43 cellular contexts compared by ENCODE assay signal in genomic region chr11:20634781-20635180, GRCh38. TPM values are rescaled to one million over a fixed set of nuclear protein-coding genes. Genes with fewer than 3 reads are reported as not detected.
"Had no signal": no experiment of that assay in that cellular context is flagged by ENCODE, and none has a peak within 500 bp of the region (broad histone marks: within the 10 kb centered on the region; RNA-seq: fewer than 3 reads in every experiment).

No MANE protein-coding gene starts in this region.

- H3K9me3 Mint-ChIP-seq: activated naive CD4-positive, alpha-beta T cell treated with anti-CD3 and anti-CD28 coated beads, Interleukin-2, amount 10 ng/mL, durations not matched to agents 7 days and 5 days; activated naive CD4-positive, alpha-beta T cell treated with anti-CD3 and anti-CD28 coated beads, Interleukin-2, amount 50 U/mL, for 24 hours; activated naive CD4-positive, alpha-beta T cell treated with anti-CD3 and anti-CD28 coated beads, Interleukin-2, amount 50 U/mL, for 72 hours; activated naive CD8-positive, alpha-beta T cell treated with anti-CD3 and anti-CD28 coated beads for 36 hours; activated naive CD8-positive, alpha-beta T cell treated with anti-CD3 and anti-CD28 coated beads, Interleukin-2, amount 10 ng/mL, durations not matched to agents 7 days and 5 days; activated naive CD8-positive, alpha-beta T cell treated with anti-CD3 and anti-CD28 coated beads, Interleukin-2, amount 50 U/mL, for 24 hours; activated T-cell treated with anti-CD3 and anti-CD28 coated beads, Interleukin-2, amount 50 U/mL, for 24 hours; activated T-cell treated with anti-CD3 and anti-CD28 coated beads, Interleukin-2, amount 50 U/mL, for 4 hours; activated T-helper 1 cell treated with anti-CD3 and anti-CD28 coated beads, Interleukin-12 subunit alpha, Interleukin-12 subunit beta, Interleukin-2, Interleukin-4 antibody, amounts not matched to agents 30 ng/mL and 10 ng/mL and 1 ng/mL, durations not matched to agents 14 hours and 24 hours and 36 hours; activated T-helper 17 cell treated with anti-CD3 and anti-CD28 coated beads, Interleukin-2, amount 50 U/mL, for 72 hours; activated T-helper 2 cell treated with anti-CD3 and anti-CD28 coated beads, Interferon-gamma antibody, Interleukin-2, Interleukin-4, amounts not matched to agents 10 μg/mL and 5 μg/mL and 100 μg/mL, durations not matched to agents 14 hours and 24 hours and 36 hours; brain; central memory CD8-positive, alpha-beta T cell had no signal

- H3K4me3 Mint-ChIP-seq: activated naive CD4-positive, alpha-beta T cell treated with anti-CD3 and anti-CD28 coated beads for 36 hours; activated naive CD4-positive, alpha-beta T cell treated with anti-CD3 and anti-CD28 coated beads, Interleukin-2, amount 10 ng/mL, durations not matched to agents 7 days and 5 days; activated naive CD4-positive, alpha-beta T cell treated with anti-CD3 and anti-CD28 coated beads, Interleukin-2, amount 50 U/mL, for 24 hours; activated naive CD8-positive, alpha-beta T cell; activated naive CD8-positive, alpha-beta T cell treated with anti-CD3 and anti-CD28 coated beads for 36 hours; activated naive CD8-positive, alpha-beta T cell treated with anti-CD3 and anti-CD28 coated beads, Interleukin-2, amount 10 ng/mL, durations not matched to agents 7 days and 5 days; activated naive CD8-positive, alpha-beta T cell treated with anti-CD3 and anti-CD28 coated beads, Interleukin-2, amount 50 U/mL, for 24 hours; activated T-cell treated with anti-CD3 and anti-CD28 coated beads, Interleukin-2, amount 50 U/mL, for 24 hours; activated T-cell treated with anti-CD3 and anti-CD28 coated beads, Interleukin-2, amount 50 U/mL, for 4 hours; activated T-cell treated with anti-CD3 and anti-CD28 coated beads, Interleukin-2, amount 50 U/mL, for 72 hours; activated T-helper 1 cell treated with anti-CD3 and anti-CD28 coated beads, Interleukin-12 subunit alpha, Interleukin-12 subunit beta, Interleukin-2, Interleukin-4 antibody, amounts not matched to agents 30 ng/mL and 10 ng/mL and 1 ng/mL, durations not matched to agents 14 hours and 24 hours and 36 hours; activated T-helper 17 cell treated with anti-CD3 and anti-CD28 coated beads, Interleukin-2, amount 50 U/mL, for 72 hours; brain; central memory CD8-positive, alpha-beta T cell had no signal

- H3K36me3 ChIP-seq: adrenal gland, ascending aorta, brain microvascular endothelial cell, breast epithelium, cardiac muscle cell had no signal

- H3K36me3 Mint-ChIP-seq: activated naive CD4-positive, alpha-beta T cell treated with anti-CD3 and anti-CD28 coated beads, Interleukin-2, amount 10 ng/mL, durations not matched to agents 7 days and 5 days; activated naive CD4-positive, alpha-beta T cell treated with anti-CD3 and anti-CD28 coated beads, Interleukin-2, amount 50 U/mL, for 24 hours; activated naive CD4-positive, alpha-beta T cell treated with anti-CD3 and anti-CD28 coated beads, Interleukin-2, amount 50 U/mL, for 72 hours; activated naive CD8-positive, alpha-beta T cell; activated naive CD8-positive, alpha-beta T cell treated with anti-CD3 and anti-CD28 coated beads for 36 hours; activated naive CD8-positive, alpha-beta T cell treated with anti-CD3 and anti-CD28 coated beads, Interleukin-2, amount 10 ng/mL, durations not matched to agents 7 days and 5 days; brain had no signal

- H3K4me1 ChIP-seq: adrenal gland, ascending aorta, body of pancreas, breast epithelium had no signal

- H3K27ac ChIP-seq: adrenal gland, ascending aorta, body of pancreas, brain microvascular endothelial cell, breast epithelium, cardiac muscle cell had no signal

- H3K4me3 ChIP-seq: adrenal gland, ascending aorta, body of pancreas, breast epithelium, cardiac muscle cell had no signal

- H3K27ac Mint-ChIP-seq: activated naive CD4-positive, alpha-beta T cell treated with anti-CD3 and anti-CD28 coated beads for 36 hours; activated naive CD4-positive, alpha-beta T cell treated with anti-CD3 and anti-CD28 coated beads, Interleukin-2, amount 10 ng/mL, durations not matched to agents 7 days and 5 days; activated naive CD4-positive, alpha-beta T cell treated with anti-CD3 and anti-CD28 coated beads, Interleukin-2, amount 50 U/mL, for 24 hours; activated naive CD4-positive, alpha-beta T cell treated with anti-CD3 and anti-CD28 coated beads, Interleukin-2, amount 50 U/mL, for 72 hours; activated naive CD8-positive, alpha-beta T cell; activated naive CD8-positive, alpha-beta T cell treated with anti-CD3 and anti-CD28 coated beads for 36 hours; activated naive CD8-positive, alpha-beta T cell treated with anti-CD3 and anti-CD28 coated beads, Interleukin-2, amount 10 ng/mL, durations not matched to agents 7 days and 5 days; activated naive CD8-positive, alpha-beta T cell treated with anti-CD3 and anti-CD28 coated beads, Interleukin-2, amount 50 U/mL, for 24 hours; activated T-cell treated with anti-CD3 and anti-CD28 coated beads, Interleukin-2, amount 50 U/mL, for 24 hours; activated T-cell treated with anti-CD3 and anti-CD28 coated beads, Interleukin-2, amount 50 U/mL, for 72 hours; activated T-helper 1 cell treated with anti-CD3 and anti-CD28 coated beads, Interleukin-12 subunit alpha, Interleukin-12 subunit beta, Interleukin-2, Interleukin-4 antibody, amounts not matched to agents 30 ng/mL and 10 ng/mL and 1 ng/mL, durations not matched to agents 14 hours and 24 hours and 36 hours; activated T-helper 17 cell treated with anti-CD3 and anti-CD28 coated beads, Interleukin-2, amount 50 U/mL, for 72 hours; activated T-helper 2 cell treated with anti-CD3 and anti-CD28 coated beads, Interferon-gamma antibody, Interleukin-2, Interleukin-4, amounts not matched to agents 10 μg/mL and 5 μg/mL and 100 μg/mL, durations not matched to agents 14 hours and 24 hours and 36 hours; brain had no signal

- H3K27me3 ChIP-seq: adrenal gland, ascending aorta, body of pancreas, brain microvascular endothelial cell, breast epithelium, cardiac muscle cell had no signal

- DNase-seq: activated effector memory CD4-positive, alpha-beta T cell treated with anti-CD3 and anti-CD28 coated beads, Interleukin-2, amount 50 U/mL, for 16 hours; activated effector memory CD4-positive, alpha-beta T cell treated with Interleukin-2 at 50 U/mL for 16 hours; activated gamma-delta T cell; activated gamma-delta T cell treated with Interleukin-2 at 50 U/mL for 16 hours; activated naive CD4-positive, alpha-beta T cell; activated naive CD4-positive, alpha-beta T cell treated with anti-CD3 and anti-CD28 coated beads for 36 hours; activated naive CD4-positive, alpha-beta T cell treated with anti-CD3 and anti-CD28 coated beads, Interleukin-2, amount 10 ng/mL, durations not matched to agents 7 days and 5 days; activated naive CD4-positive, alpha-beta T cell treated with anti-CD3 and anti-CD28 coated beads, Interleukin-2, amount 50 U/mL, for 16 hours; activated naive CD4-positive, alpha-beta T cell treated with Interleukin-2 at 50 U/mL for 16 hours; activated naive CD8-positive, alpha-beta T cell treated with anti-CD3 and anti-CD28 coated beads for 36 hours; activated naive CD8-positive, alpha-beta T cell treated with anti-CD3 and anti-CD28 coated beads, Interleukin-2, amount 10 ng/mL, durations not matched to agents 7 days and 5 days; activated naive CD8-positive, alpha-beta T cell treated with anti-CD3 and anti-CD28 coated beads, Interleukin-2, amount 50 U/mL, for 24 hours; activated T-cell treated with anti-CD3 and anti-CD28 coated beads, Interleukin-2, amount 50 U/mL, for 1 hour; activated T-cell treated with anti-CD3 and anti-CD28 coated beads, Interleukin-2, amount 50 U/mL, for 24 hours; activated T-cell treated with anti-CD3 and anti-CD28 coated beads, Interleukin-2, amount 50 U/mL, for 4 hours; activated T-cell treated with anti-CD3 and anti-CD28 coated beads, Interleukin-2, amount 50 U/mL, for 48 hours; activated T-cell treated with anti-CD3 and anti-CD28 coated beads, Interleukin-2, amount 50 U/mL, for 72 hours; adrenal gland; amniotic stem cell; amygdala; anterior cingulate cortex; aorta; body of pancreas; brain microvascular endothelial cell; caudate nucleus; central memory CD4-positive, alpha-beta T cell; cerebellar nuclear complex had no signal

- H3K4me1 Mint-ChIP-seq: activated naive CD4-positive, alpha-beta T cell treated with anti-CD3 and anti-CD28 coated beads, Interleukin-2, amount 10 ng/mL, durations not matched to agents 7 days and 5 days; activated naive CD4-positive, alpha-beta T cell treated with anti-CD3 and anti-CD28 coated beads, Interleukin-2, amount 50 U/mL, for 24 hours; activated naive CD8-positive, alpha-beta T cell treated with anti-CD3 and anti-CD28 coated beads for 36 hours; activated naive CD8-positive, alpha-beta T cell treated with anti-CD3 and anti-CD28 coated beads, Interleukin-2, amount 10 ng/mL, durations not matched to agents 7 days and 5 days; activated naive CD8-positive, alpha-beta T cell treated with anti-CD3 and anti-CD28 coated beads, Interleukin-2, amount 50 U/mL, for 24 hours; activated T-helper 17 cell treated with anti-CD3 and anti-CD28 coated beads, Interleukin-2, amount 50 U/mL, for 72 hours; central memory CD8-positive, alpha-beta T cell had no signal

- H3K9me3 ChIP-seq: adrenal gland, ascending aorta, body of pancreas had no signal

- ATAC-seq: activated naive CD4-positive, alpha-beta T cell treated with anti-CD3 and anti-CD28 coated beads, Interleukin-2, amount 50 U/mL, for 72 hours; activated naive CD8-positive, alpha-beta T cell treated with anti-CD3 and anti-CD28 coated beads, Interleukin-2, amount 50 U/mL, for 24 hours; activated T-cell treated with anti-CD3 and anti-CD28 coated beads, Interleukin-2, amount 50 U/mL, for 4 hours; activated T-cell treated with anti-CD3 and anti-CD28 coated beads, Interleukin-2, amount 50 U/mL, for 72 hours; activated T-helper 17 cell treated with anti-CD3 and anti-CD28 coated beads, Interleukin-2, amount 50 U/mL, for 72 hours; body of pancreas had no signal

RNA-seq across cellular contexts. Expression of gene NELL1, which starts 34.6 kb away (rescaled TPM):
- total RNA-seq: activated naive CD4-positive, alpha-beta T cell treated with anti-CD3 and anti-CD28 coated beads for 36 hours; activated naive CD4-positive, alpha-beta T cell treated with anti-CD3 and anti-CD28 coated beads, Interleukin-2, amount 50 U/mL, for 72 hours; activated naive CD8-positive, alpha-beta T cell treated with anti-CD3 and anti-CD28 coated beads for 36 hours; activated naive CD8-positive, alpha-beta T cell treated with anti-CD3 and anti-CD28 coated beads, Interleukin-2, amount 10 ng/mL, durations not matched to agents 7 days and 5 days; activated T-cell treated with anti-CD3 and anti-CD28 coated beads, Interleukin-2, amount 50 U/mL, for 4 hours; activated T-cell treated with anti-CD3 and anti-CD28 coated beads, Interleukin-2, amount 50 U/mL, for 72 hours; activated T-helper 1 cell treated with anti-CD3 and anti-CD28 coated beads, Interleukin-12 subunit alpha, Interleukin-12 subunit beta, Interleukin-2, Interleukin-4 antibody, amounts not matched to agents 30 ng/mL and 10 ng/mL and 1 ng/mL, durations not matched to agents 14 hours and 24 hours and 36 hours; activated T-helper 17 cell treated with anti-CD3 and anti-CD28 coated beads, Interleukin-2, amount 50 U/mL, for 72 hours; ascending aorta; body of pancreas; bronchial epithelial cell; cardiac septum; chondrocyte had no signal
- polyA plus RNA-seq: aorta had no signal

RNA-seq across cellular contexts. Expression of gene SLC6A5, which starts 35.4 kb away (rescaled TPM):
- total RNA-seq: activated naive CD4-positive, alpha-beta T cell treated with anti-CD3 and anti-CD28 coated beads for 36 hours; activated naive CD4-positive, alpha-beta T cell treated with anti-CD3 and anti-CD28 coated beads, Interleukin-2, amount 50 U/mL, for 72 hours; activated naive CD8-positive, alpha-beta T cell treated with anti-CD3 and anti-CD28 coated beads for 36 hours; activated naive CD8-positive, alpha-beta T cell treated with anti-CD3 and anti-CD28 coated beads, Interleukin-2, amount 10 ng/mL, durations not matched to agents 7 days and 5 days; activated T-cell treated with anti-CD3 and anti-CD28 coated beads, Interleukin-2, amount 50 U/mL, for 4 hours; activated T-cell treated with anti-CD3 and anti-CD28 coated beads, Interleukin-2, amount 50 U/mL, for 72 hours; activated T-helper 1 cell treated with anti-CD3 and anti-CD28 coated beads, Interleukin-12 subunit alpha, Interleukin-12 subunit beta, Interleukin-2, Interleukin-4 antibody, amounts not matched to agents 30 ng/mL and 10 ng/mL and 1 ng/mL, durations not matched to agents 14 hours and 24 hours and 36 hours; activated T-helper 17 cell treated with anti-CD3 and anti-CD28 coated beads, Interleukin-2, amount 50 U/mL, for 72 hours; activated T-helper 2 cell treated with anti-CD3 and anti-CD28 coated beads, Interferon-gamma antibody, Interleukin-2, Interleukin-4, amounts not matched to agents 10 μg/mL and 5 μg/mL and 100 μg/mL, durations not matched to agents 14 hours and 24 hours and 36 hours; aorta; ascending aorta; astrocyte; body of pancreas; breast epithelium; bronchial epithelial cell; cardiac muscle cell; cardiac septum; chondrocyte had no signal
- polyA plus RNA-seq: adipose tissue, aorta, cardiac muscle cell had no signal
